Comparison of ENCODE assay signal across 1 cellular context in genomic region chr19:49863254-49863934, GRCh38.
TF ChIP-seq lines count a peak whose summit lies in the region.

No MANE protein-coding gene starts in this region.

TF ChIP-seq in H1, 55 proteins besides CTCF, POLR2A, EP300 and RAD21:
- 0 out of 4 replicates have a peak, but pooled peaks of 1 of the 2 experiments have one; percentile 3 for TF ChIP-seq HDAC2 (IDR thresholded peaks at IDR 0.05; ENCODE audit: borderline replicate concordance in 1 of 2, low read depth in 2 of 2, low read length in 2 of 2)
- no peak for TF ChIP-seq TAF7 (optimal IDR thresholded peaks at IDR 0.05; ENCODE audit: borderline replicate concordance, low read depth, low read length)
TF ChIP-seq in H1: peak in this region for 1.
